ENCODE assay signal across 8 cellular contexts in the genomic region with DNA sequence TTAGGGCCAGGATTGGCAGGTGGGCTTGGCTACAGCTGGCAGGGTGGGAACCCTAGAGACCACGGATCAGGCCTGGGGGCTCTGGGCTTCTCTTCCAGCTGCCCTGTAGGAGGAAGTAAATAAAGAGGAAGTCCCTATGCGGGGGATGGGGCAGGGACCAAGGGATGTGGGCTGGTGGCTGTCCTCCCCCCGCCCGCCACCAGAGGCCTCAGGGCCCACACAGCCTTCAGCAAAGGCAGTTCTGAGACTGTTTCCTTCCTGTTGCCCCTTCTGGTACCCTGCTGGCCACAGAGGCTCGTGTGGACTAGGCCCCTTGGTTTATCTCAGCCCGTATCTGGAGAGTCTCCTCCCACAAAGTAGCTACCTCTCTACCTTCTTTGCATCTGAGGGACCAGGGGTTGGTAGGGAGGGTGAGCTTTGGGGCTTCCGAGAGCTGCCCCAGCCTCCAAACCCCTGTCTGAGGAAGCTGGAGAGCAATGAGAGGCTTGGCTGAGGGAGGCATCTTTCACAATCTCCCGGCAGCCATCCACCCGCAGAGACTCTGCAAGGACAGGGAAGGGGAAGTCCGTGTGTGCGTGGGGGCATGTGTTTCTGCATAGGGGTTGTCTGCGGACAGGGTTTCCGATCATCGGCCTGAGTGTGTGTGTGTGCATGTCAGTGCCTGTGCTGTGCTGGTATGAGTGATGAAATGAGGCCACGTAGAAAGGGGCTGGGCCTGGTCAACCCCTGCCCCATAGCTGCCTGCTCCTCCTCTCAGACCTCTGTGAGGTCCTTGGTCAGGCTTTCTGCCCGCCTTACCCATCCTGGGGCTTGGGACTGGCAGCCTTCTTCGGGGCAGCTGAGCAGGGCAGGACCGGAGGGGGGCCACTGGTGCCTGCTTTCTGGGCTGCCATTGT. TPM values are rescaled to one million over a fixed set of nuclear protein-coding genes. Genes with fewer than 3 reads are reported as not detected.
DNase-seq lines count a peak whose midpoint lies in the region; ATAC-seq and TF ChIP-seq lines count a peak whose summit lies in the region.

No MANE protein-coding gene starts in this region.

- peaks cover 83% of the 10 kb centered on the region for H3K4me1 Mint-ChIP-seq in activated CD4-positive, alpha-beta T cell treated with anti-CD3 and anti-CD28 coated beads for 36 hours

- H3K27me3 Mint-ChIP-seq in activated CD4-positive, alpha-beta T cell treated with anti-CD3 and anti-CD28 coated beads for 36 hours = no peaks in the 10 kb centered on the region

- DNase-seq in GM03348 (ENCODE audit: low spot score) (peak; percentile 66), colonic mucosa (peak; percentile 66), medulla oblongata (ENCODE audit: extremely low spot score) (peak; percentile 89), DMS79 (lab: John Stamatoyannopoulos, UW) (no peak)
- peak; percentile 93 for DNase-seq in activated CD4-positive, alpha-beta T cell treated with anti-CD3 and anti-CD28 coated beads for 36 hours
- peak; percentile 47 to 48 for DNase-seq in stimulated activated CD8-positive, alpha-beta memory T cell treated with anti-CD3 and anti-CD28 coated beads, Interleukin-2, amount 100 ng/mL, for 1 hour (ENCODE audit: low read depth in 2 of 2)

- H3K36me3 ChIP-seq in KOPT-K1 (ENCODE audit: insufficient read depth, low read length) (peaks cover 5% of the 10 kb centered on the region), colonic mucosa (no peaks in the 10 kb centered on the region)

- H3K27ac ChIP-seq in KOPT-K1 (ENCODE audit: low read depth, low read length, poor library complexity, severe bottlenecking) (peak overlapping the region; percentile 69), colonic mucosa (peak overlapping the region; percentile 86)

- peak; percentile 27 for TF ChIP-seq CTCF in colonic mucosa (IDR thresholded peaks at IDR 0.05)

- intact Hi-C loops in activated CD4-positive, alpha-beta T cell treated with anti-CD3 and anti-CD28 coated beads for 36 hours (cut with DNase I, micrococcal nuclease) = loop anchor here (1.0 to 5.0 kb wide), 5 partner anchors 12 to 265 kb away; no protein-coding TSS in a partner anchor
- intact Hi-C loops in colonic mucosa (cut with DNase I) = no loop called here

- peak overlapping the region; percentile 1 for H3K4me3 ChIP-seq in colonic mucosa

- peaks cover 15% of the 10 kb centered on the region for H3K36me3 Mint-ChIP-seq in activated CD4-positive, alpha-beta T cell treated with anti-CD3 and anti-CD28 coated beads for 36 hours (ENCODE audit: low read depth)

- no peaks in the 10 kb centered on the region for H3K9me3 Mint-ChIP-seq in activated CD4-positive, alpha-beta T cell treated with anti-CD3 and anti-CD28 coated beads for 36 hours (ENCODE audit: low read depth)

- peak overlapping the region; percentile 31 to 60 for H3K9ac ChIP-seq in colonic mucosa (ENCODE audit: low read depth in 2 of 2, low read length in 2 of 2)

- H3K9me3 ChIP-seq in KOPT-K1 (ENCODE audit: insufficient read depth, low read length, poor library complexity, severe bottlenecking) (no peaks in the 10 kb centered on the region), colonic mucosa (no peaks in the 10 kb centered on the region)

- ATAC-seq in GM21717 (IDR thresholded peaks at IDR 0.05; ENCODE audit: unreplicated experiment) = peak; percentile 51
- peak; percentile 65 for ATAC-seq in activated CD4-positive, alpha-beta T cell treated with anti-CD3 and anti-CD28 coated beads for 36 hours

- CTCF ChIA-PET in activated CD4-positive, alpha-beta T cell treated with anti-CD3 and anti-CD28 coated beads for 36 hours (lab: Charles Lee) = interaction anchor here (0.5 to 5.9 kb wide), 10 partner anchors 8 to 1787 kb away, joined by 3 to 101 read pairs (median 3); partner anchors contain the start of genes MED18 and RPS6KA1

- H3K27ac Mint-ChIP-seq in activated CD4-positive, alpha-beta T cell treated with anti-CD3 and anti-CD28 coated beads for 36 hours = peak overlapping the region; percentile 94

- no peaks in the 10 kb centered on the region for H3K27me3 ChIP-seq in colonic mucosa

- POLR2A ChIA-PET in activated CD4-positive, alpha-beta T cell treated with anti-CD3 and anti-CD28 coated beads for 36 hours (lab: Charles Lee) = interaction anchor here (0.7 to 1.5 kb wide), 4 partner anchors 40 to 69 kb away, joined by 3 to 7 read pairs (median 4); no protein-coding TSS in a partner anchor

- peaks cover 6% of the 10 kb centered on the region for H3K4me1 ChIP-seq in colonic mucosa

- H3K4me3 Mint-ChIP-seq in activated CD4-positive, alpha-beta T cell treated with anti-CD3 and anti-CD28 coated beads for 36 hours = peak overlapping the region; percentile 67

RNA-seq across cellular contexts. Expression of gene RPS6KA1, which starts 12.5 kb away (rescaled TPM):
- total RNA-seq in activated CD4-positive, alpha-beta T cell treated with anti-CD3 and anti-CD28 coated beads for 36 hours = 100 to 1,000 TPM; 116 to 160 TPM
- total RNA-seq in colonic mucosa = 100 to 1,000 TPM; 174 to 198 TPM
